Comparison of ENCODE assay signal across 1 cellular context in the genomic region with DNA sequence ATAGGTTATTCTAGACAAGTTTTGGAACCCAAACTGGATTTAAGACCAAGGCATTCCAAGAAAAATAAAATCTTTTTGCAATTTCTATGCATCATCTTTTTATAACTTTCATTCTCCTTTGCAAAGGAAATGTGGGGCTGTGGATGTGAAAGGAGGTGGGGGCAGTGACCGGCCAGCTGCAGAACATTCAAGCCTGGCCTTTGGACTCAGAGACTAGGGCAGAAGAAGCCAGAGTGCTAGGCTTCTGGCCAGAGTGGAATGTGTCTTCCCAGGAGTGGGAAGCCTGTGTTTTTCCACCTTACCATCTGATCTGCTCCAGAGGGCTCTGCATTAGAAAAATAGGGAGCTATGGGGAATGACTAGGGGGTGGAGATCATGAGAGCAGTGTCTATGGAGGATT.
TF ChIP-seq lines count a peak whose summit lies in the region.

No MANE protein-coding gene starts in this region.

TF ChIP-seq in GM23338, 12 proteins besides CTCF, POLR2A, EP300 and RAD21 (continued from another document):
- TF ChIP-seq, protein P1, sequence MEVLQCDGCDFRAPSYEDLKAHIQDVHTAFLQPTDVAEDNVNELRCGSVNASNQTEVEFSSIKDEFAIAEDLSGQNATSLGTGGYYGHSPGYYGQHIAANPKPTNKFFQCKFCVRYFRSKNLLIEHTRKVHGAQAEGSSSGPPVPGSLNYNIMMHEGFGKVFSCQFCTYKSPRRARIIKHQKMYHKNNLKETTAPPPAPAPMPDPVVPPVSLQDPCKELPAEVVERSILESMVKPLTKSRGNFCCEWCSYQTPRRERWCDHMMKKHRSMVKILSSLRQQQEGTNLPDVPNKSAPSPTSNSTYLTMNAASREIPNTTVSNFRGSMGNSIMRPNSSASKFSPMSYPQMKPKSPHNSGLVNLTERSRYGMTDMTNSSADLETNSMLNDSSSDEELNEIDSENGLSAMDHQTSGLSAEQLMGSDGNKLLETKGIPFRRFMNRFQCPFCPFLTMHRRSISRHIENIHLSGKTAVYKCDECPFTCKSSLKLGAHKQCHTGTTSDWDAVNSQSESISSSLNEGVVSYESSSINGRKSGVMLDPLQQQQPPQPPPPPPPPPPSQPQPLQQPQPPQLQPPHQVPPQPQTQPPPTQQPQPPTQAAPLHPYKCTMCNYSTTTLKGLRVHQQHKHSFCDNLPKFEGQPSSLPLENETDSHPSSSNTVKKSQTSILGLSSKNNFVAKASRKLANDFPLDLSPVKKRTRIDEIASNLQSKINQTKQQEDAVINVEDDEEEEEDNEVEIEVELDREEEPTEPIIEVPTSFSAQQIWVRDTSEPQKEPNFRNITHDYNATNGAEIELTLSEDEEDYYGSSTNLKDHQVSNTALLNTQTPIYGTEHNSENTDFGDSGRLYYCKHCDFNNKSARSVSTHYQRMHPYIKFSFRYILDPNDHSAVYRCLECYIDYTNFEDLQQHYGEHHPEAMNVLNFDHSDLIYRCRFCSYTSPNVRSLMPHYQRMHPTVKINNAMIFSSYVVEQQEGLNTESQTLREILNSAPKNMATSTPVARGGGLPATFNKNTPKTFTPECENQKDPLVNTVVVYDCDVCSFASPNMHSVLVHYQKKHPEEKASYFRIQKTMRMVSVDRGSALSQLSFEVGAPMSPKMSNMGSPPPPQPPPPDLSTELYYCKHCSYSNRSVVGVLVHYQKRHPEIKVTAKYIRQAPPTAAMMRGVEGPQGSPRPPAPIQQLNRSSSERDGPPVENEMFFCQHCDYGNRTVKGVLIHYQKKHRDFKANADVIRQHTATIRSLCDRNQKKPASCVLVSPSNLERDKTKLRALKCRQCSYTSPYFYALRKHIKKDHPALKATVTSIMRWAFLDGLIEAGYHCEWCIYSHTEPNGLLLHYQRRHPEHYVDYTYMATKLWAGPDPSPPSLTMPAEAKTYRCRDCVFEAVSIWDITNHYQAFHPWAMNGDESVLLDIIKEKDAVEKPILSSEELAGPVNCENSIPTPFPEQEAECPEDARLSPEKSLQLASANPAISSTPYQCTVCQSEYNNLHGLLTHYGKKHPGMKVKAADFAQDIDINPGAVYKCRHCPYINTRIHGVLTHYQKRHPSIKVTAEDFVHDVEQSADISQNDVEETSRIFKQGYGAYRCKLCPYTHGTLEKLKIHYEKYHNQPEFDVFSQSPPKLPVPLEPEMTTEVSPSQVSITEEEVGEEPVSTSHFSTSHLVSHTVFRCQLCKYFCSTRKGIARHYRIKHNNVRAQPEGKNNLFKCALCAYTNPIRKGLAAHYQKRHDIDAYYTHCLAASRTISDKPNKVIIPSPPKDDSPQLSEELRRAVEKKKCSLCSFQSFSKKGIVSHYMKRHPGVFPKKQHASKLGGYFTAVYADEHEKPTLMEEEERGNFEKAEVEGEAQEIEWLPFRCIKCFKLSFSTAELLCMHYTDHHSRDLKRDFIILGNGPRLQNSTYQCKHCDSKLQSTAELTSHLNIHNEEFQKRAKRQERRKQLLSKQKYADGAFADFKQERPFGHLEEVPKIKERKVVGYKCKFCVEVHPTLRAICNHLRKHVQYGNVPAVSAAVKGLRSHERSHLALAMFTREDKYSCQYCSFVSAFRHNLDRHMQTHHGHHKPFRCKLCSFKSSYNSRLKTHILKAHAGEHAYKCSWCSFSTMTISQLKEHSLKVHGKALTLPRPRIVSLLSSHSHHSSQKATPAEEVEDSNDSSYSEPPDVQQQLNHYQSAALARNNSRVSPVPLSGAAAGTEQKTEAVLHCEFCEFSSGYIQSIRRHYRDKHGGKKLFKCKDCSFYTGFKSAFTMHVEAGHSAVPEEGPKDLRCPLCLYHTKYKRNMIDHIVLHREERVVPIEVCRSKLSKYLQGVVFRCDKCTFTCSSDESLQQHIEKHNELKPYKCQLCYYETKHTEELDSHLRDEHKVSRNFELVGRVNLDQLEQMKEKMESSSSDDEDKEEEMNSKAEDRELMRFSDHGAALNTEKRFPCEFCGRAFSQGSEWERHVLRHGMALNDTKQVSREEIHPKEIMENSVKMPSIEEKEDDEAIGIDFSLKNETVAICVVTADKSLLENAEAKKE (CRISPR knock-in tag; IDR thresholded peaks at IDR 0.05): no peak
- TF ChIP-seq, protein P2, sequence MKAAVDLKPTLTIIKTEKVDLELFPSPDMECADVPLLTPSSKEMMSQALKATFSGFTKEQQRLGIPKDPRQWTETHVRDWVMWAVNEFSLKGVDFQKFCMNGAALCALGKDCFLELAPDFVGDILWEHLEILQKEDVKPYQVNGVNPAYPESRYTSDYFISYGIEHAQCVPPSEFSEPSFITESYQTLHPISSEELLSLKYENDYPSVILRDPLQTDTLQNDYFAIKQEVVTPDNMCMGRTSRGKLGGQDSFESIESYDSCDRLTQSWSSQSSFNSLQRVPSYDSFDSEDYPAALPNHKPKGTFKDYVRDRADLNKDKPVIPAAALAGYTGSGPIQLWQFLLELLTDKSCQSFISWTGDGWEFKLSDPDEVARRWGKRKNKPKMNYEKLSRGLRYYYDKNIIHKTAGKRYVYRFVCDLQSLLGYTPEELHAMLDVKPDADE (IDR thresholded peaks at IDR 0.05): no peak
